ENCODE assay signal across 8 cellular contexts in genomic region chr13:79392882-79393563, GRCh38. TPM values are rescaled to one million over a fixed set of nuclear protein-coding genes. Genes with fewer than 3 reads are reported as not detected.
DNase-seq lines count a peak whose midpoint lies in the region; ATAC-seq and TF ChIP-seq lines count a peak whose summit lies in the region.

No MANE protein-coding gene starts in this region.

- TF ChIP-seq POLR2A in breast epithelium (IDR thresholded peaks at IDR 0.05) = no peak

- H3K27me3 Mint-ChIP-seq in MCF 10A (ENCODE audit: insufficient read depth, unreplicated experiment) = no peaks in the 10 kb centered on the region

- no peak overlapping the region for H3K4me3 ChIP-seq in breast epithelium
- H3K4me3 ChIP-seq in fibroblast of the aortic adventitia (ENCODE audit: low read depth, low read length) = no peak overlapping the region

- no peaks in the 10 kb centered on the region for H3K27me3 ChIP-seq in breast epithelium

- H3K4me3 Mint-ChIP-seq in MCF 10A (ENCODE audit: unreplicated experiment) = no peak overlapping the region

- TF ChIP-seq CTCF in MCF 10A (IDR thresholded peaks at IDR 0.05; ENCODE audit: unreplicated experiment) (no peak), breast epithelium (IDR thresholded peaks at IDR 0.05) (no peak), fibroblast of the aortic adventitia (IDR thresholded peaks at IDR 0.05; ENCODE audit: insufficient read depth, low read length) (no peak)

- DNase-seq in MCF 10A (ENCODE audit: unreplicated experiment) = peak; percentile 24
- DNase-seq in breast epithelium (ENCODE audit: low spot score in 2 of 2) = no peak
- DNase-seq in RKO (ENCODE audit: low spot score) = peak; percentile 96
- DNase-seq in fibroblast of the aortic adventitia (ENCODE audit: low read depth) = peak; percentile 32
- DNase-seq in UCSD-AML1 (lab: John Stamatoyannopoulos, UW; ENCODE audit: unreplicated experiment) = no peak
- DNase-seq in HT-29 (ENCODE audit: low spot score) = no peak
- DNase-seq in NCI-H1105 treated with DMSO at 0.1 percent for 48 hours (lab: John Stamatoyannopoulos, UW) = no peak

- intact Hi-C loops in MCF 10A (cut with micrococcal nuclease) = no loop called here
- intact Hi-C loops in breast epithelium (cut with DNase I; ENCODE audit: low total_unique reads) = no loop called here

- H3K4me1 Mint-ChIP-seq in MCF 10A (ENCODE audit: insufficient read depth, unreplicated experiment) = peaks cover 23% of the 10 kb centered on the region

- peak overlapping the region; percentile 63 for H3K27ac Mint-ChIP-seq in MCF 10A (ENCODE audit: low read depth, unreplicated experiment)

- H3K9me3 Mint-ChIP-seq in MCF 10A (ENCODE audit: unreplicated experiment) = peaks cover 9% of the 10 kb centered on the region

- ATAC-seq in HG02938 (IDR thresholded peaks at IDR 0.05; ENCODE audit: unreplicated experiment) = peak; percentile 54

- no peaks in the 10 kb centered on the region for H3K36me3 ChIP-seq in breast epithelium

- H3K27ac ChIP-seq in breast epithelium = no peak overlapping the region

- CTCF ChIA-PET in MCF 10A (lab: Yijun Ruan, JAX) = interaction anchor here (2.3 kb wide), 1 partner anchor 13 kb away, joined by 5 read pairs; the partner anchor contains the start of gene RBM26

- peaks cover 0 to 3% of the 10 kb centered on the region in 2 donors for H3K9me3 ChIP-seq in breast epithelium

- POLR2A ChIA-PET in MCF 10A (lab: Yijun Ruan, JAX) = interaction anchor here (0.7 to 2.8 kb wide), 5 partner anchors 9 to 1001 kb away, joined by 3 to 17 read pairs (median 4); partner anchors contain the start of gene RBM26

- H3K36me3 Mint-ChIP-seq in MCF 10A (ENCODE audit: insufficient read depth, unreplicated experiment) = peaks cover 55% of the 10 kb centered on the region

- BruUV-seq in MCF 10A (replicated peaks; lab: Mats Ljungman, UMichigan) = no TSS peak

- no peaks in the 10 kb centered on the region for H3K4me1 ChIP-seq in breast epithelium

RNA-seq across cellular contexts. Expression of gene RBM26, which starts 13.0 kb away (rescaled TPM):
- 60.5 and 72.6 TPM in 2 replicates for total RNA-seq in MCF 10A (2022)
- 10 to 100 TPM; 31.7 to 70.1 (median 43.6) TPM for total RNA-seq in breast epithelium
- total RNA-seq in fibroblast of the aortic adventitia (ENCODE audit: low replicate concordance) = 28.1 and 48.0 TPM in 2 replicates
- 17.0 and 20.8 TPM in 2 replicates for total RNA-seq in HT-29 (2014; rRNA removed; shearing (Covaris generic))

Comparison
In these comparisons a context has a peak if more than half of its experiments do, and no peak if none do; other contexts are left out.
1. DNase-seq: peak in MCF 10A (single experiment), RKO (single experiment) and fibroblast of the aortic adventitia (single experiment); none in breast epithelium (0 of 2), UCSD-AML1 (single experiment), HT-29 (single experiment) and NCI-H1105 treated with DMSO at 0.1 percent for 48 hours (single experiment).